In genomic region chr15:66655997-66656396, GRCh38 we compare ENCODE assay signal across 1 cellular context.
TF ChIP-seq lines count a peak whose summit lies in the region.

No MANE protein-coding gene starts in this region.

TF ChIP-seq in HCT116, 20 proteins besides CTCF, POLR2A, EP300 and RAD21 (continued from another document):
- no peak for TF ChIP-seq ZBTB33 (IDR thresholded peaks at IDR 0.05; ENCODE audit: extremely low read depth, insufficient replicate concordance, low read length)
- no peak for TF ChIP-seq ZNF274 (IDR thresholded peaks at IDR 0.05; ENCODE audit: low read depth, low read length)
- TF ChIP-seq JUND (IDR thresholded peaks at IDR 0.05): no peak
- TF ChIP-seq TCF7L2 (IDR thresholded peaks at IDR 0.05; ENCODE audit: borderline replicate concordance, extremely low read depth, insufficient read depth, insufficient read length): no peak
- no peak for TF ChIP-seq YY1 (IDR thresholded peaks at IDR 0.05; ENCODE audit: extremely low read depth, insufficient replicate concordance, low read depth, low read length)
- no peak for TF ChIP-seq SRF (IDR thresholded peaks at IDR 0.05; ENCODE audit: low read depth)
- TF ChIP-seq SP1 (IDR thresholded peaks at IDR 0.05; ENCODE audit: low read depth): no peak
- no peak for TF ChIP-seq SIN3A (IDR thresholded peaks at IDR 0.05; ENCODE audit: low read depth)
- TF ChIP-seq MAX (IDR thresholded peaks at IDR 0.05): no peak
